ENCODE assay signal across 1 cellular context in genomic region chr20:60630609-60631008, GRCh38.
TF ChIP-seq lines count a peak whose summit lies in the region.

No MANE protein-coding gene starts in this region.

TF ChIP-seq in H1, 55 proteins besides CTCF, POLR2A, EP300 and RAD21 (continued from another document):
- TF ChIP-seq CHD7 (IDR thresholded peaks at IDR 0.05; ENCODE audit: insufficient replicate concordance, low read length) (no peak), CBX5 (IDR thresholded peaks at IDR 0.05; ENCODE audit: low read depth, low read length) (no peak), EGR1 (IDR thresholded peaks at IDR 0.05; ENCODE audit: borderline replicate concordance, low read depth, low read length) (no peak), ATF3 (IDR thresholded peaks at IDR 0.05; ENCODE audit: insufficient read depth, low read depth, low read length) (no peak), CHD2 (IDR thresholded peaks at IDR 0.05; ENCODE audit: low read length) (no peak), SRF (IDR thresholded peaks at IDR 0.05; ENCODE audit: low read depth, low read length) (no peak), POLR2AphosphoS5 (IDR thresholded peaks at IDR 0.05; ENCODE audit: low read depth, low read length) (no peak), KDM1A (IDR thresholded peaks at IDR 0.05; ENCODE audit: borderline replicate concordance, low read length) (no peak), FOSL1 (IDR thresholded peaks at IDR 0.05; ENCODE audit: insufficient read depth, low read depth, low read length) (no peak), ZNF274 (IDR thresholded peaks at IDR 0.05; ENCODE audit: borderline replicate concordance, extremely low read depth, low read length) (no peak), CEBPB (IDR thresholded peaks at IDR 0.05; ENCODE audit: low read depth, low read length) (no peak), TEAD4 (IDR thresholded peaks at IDR 0.05; ENCODE audit: low read depth, low read length) (no peak), NANOG (IDR thresholded peaks at IDR 0.05; ENCODE audit: insufficient read depth, low read depth, low read length, poor library complexity, severe bottlenecking) (no peak), JUND (IDR thresholded peaks at IDR 0.05; ENCODE audit: low read length) (no peak)
TF ChIP-seq in H1: peak in this region for 0.
